In the genomic region with DNA sequence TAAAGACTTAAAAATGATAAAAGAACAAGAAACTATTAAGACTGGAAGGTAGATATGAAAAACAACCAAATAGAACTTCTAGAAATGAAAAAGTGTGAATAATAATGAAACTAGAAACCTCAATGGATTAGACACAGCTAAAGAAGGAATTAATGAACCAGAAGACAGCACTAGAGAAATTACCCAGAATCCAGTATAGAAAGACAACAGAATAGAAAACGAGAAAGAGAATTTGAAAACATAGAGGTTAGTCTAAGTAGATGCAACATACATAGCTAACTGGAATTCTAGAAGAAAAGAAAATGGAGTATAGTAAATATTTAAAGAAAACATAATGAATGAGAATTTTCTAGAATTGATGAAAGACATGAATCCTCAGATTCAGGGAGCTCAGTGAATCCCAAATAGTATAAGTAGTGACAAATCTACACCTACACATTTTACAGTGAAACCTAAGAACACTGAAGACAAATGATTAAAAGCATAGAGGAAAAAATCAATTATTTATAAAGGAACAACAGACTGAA, we compare ENCODE assay signal across 2 cellular contexts.
TF ChIP-seq lines count a peak whose summit lies in the region.

No MANE protein-coding gene starts in this region.

TF ChIP-seq in HEK293, 187 proteins besides CTCF, POLR2A, EP300 and RAD21 (continued from another document):
- TF ChIP-seq, protein P1, sequence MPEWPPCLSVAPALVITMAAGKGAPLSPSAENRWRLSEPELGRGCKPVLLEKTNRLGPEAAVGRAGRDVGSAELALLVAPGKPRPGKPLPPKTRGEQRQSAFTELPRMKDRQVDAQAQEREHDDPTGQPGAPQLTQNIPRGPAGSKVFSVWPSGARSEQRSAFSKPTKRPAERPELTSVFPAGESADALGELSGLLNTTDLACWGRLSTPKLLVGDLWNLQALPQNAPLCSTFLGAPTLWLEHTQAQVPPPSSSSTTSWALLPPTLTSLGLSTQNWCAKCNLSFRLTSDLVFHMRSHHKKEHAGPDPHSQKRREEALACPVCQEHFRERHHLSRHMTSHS (tag by site-specific recombination; IDR thresholded peaks at IDR 0.05), result no peak
TF ChIP-seq in HEK293: peak in this region for 2.

TF ChIP-seq in K562, 482 proteins besides CTCF, POLR2A, EP300 and RAD21 (continued from another document):
- TF ChIP-seq CBX3 (IDR thresholded peaks at IDR 0.05; ENCODE audit: borderline replicate concordance in 1 of 2, low read length in 2 of 2) (peak in 1 of 2 experiments; percentile 68; a peak in 2 of 3 replicates), ZEB2 (IDR thresholded peaks at IDR 0.05) (peak; percentile 49; the same call in 1 of the 2 replicates), TRIM28 (IDR thresholded peaks at IDR 0.05) (peak; percentile 95), BMI1 (IDR thresholded peaks at IDR 0.05; ENCODE audit: low read length) (no peak), SMARCA5 (IDR thresholded peaks at IDR 0.05) (peak; percentile 51; the same call in 1 of the 2 replicates), RBM25 (IDR thresholded peaks at IDR 0.05; ENCODE audit: low read depth, low read length, severe bottlenecking) (peak; percentile 68)
- TF ChIP-seq, protein P2, sequence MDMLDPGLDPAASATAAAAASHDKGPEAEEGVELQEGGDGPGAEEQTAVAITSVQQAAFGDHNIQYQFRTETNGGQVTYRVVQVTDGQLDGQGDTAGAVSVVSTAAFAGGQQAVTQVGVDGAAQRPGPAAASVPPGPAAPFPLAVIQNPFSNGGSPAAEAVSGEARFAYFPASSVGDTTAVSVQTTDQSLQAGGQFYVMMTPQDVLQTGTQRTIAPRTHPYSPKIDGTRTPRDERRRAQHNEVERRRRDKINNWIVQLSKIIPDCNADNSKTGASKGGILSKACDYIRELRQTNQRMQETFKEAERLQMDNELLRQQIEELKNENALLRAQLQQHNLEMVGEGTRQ (CRISPR knock-in tag; IDR thresholded peaks at IDR 0.05), result no peak
- TF ChIP-seq, protein P3, sequence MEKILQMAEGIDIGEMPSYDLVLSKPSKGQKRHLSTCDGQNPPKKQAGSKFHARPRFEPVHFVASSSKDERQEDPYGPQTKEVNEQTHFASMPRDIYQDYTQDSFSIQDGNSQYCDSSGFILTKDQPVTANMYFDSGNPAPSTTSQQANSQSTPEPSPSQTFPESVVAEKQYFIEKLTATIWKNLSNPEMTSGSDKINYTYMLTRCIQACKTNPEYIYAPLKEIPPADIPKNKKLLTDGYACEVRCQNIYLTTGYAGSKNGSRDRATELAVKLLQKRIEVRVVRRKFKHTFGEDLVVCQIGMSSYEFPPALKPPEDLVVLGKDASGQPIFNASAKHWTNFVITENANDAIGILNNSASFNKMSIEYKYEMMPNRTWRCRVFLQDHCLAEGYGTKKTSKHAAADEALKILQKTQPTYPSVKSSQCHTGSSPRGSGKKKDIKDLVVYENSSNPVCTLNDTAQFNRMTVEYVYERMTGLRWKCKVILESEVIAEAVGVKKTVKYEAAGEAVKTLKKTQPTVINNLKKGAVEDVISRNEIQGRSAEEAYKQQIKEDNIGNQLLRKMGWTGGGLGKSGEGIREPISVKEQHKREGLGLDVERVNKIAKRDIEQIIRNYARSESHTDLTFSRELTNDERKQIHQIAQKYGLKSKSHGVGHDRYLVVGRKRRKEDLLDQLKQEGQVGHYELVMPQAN (IDR thresholded peaks at IDR 0.05; ENCODE audit: borderline replicate concordance), result no peak
- TF ChIP-seq, protein P4, sequence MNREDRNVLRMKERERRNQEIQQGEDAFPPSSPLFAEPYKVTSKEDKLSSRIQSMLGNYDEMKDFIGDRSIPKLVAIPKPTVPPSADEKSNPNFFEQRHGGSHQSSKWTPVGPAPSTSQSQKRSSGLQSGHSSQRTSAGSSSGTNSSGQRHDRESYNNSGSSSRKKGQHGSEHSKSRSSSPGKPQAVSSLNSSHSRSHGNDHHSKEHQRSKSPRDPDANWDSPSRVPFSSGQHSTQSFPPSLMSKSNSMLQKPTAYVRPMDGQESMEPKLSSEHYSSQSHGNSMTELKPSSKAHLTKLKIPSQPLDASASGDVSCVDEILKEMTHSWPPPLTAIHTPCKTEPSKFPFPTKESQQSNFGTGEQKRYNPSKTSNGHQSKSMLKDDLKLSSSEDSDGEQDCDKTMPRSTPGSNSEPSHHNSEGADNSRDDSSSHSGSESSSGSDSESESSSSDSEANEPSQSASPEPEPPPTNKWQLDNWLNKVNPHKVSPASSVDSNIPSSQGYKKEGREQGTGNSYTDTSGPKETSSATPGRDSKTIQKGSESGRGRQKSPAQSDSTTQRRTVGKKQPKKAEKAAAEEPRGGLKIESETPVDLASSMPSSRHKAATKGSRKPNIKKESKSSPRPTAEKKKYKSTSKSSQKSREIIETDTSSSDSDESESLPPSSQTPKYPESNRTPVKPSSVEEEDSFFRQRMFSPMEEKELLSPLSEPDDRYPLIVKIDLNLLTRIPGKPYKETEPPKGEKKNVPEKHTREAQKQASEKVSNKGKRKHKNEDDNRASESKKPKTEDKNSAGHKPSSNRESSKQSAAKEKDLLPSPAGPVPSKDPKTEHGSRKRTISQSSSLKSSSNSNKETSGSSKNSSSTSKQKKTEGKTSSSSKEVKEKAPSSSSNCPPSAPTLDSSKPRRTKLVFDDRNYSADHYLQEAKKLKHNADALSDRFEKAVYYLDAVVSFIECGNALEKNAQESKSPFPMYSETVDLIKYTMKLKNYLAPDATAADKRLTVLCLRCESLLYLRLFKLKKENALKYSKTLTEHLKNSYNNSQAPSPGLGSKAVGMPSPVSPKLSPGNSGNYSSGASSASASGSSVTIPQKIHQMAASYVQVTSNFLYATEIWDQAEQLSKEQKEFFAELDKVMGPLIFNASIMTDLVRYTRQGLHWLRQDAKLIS (CRISPR knock-in tag; IDR thresholded peaks at IDR 0.05), result no peak
